In genomic region chr2:152763208-152763607, GRCh38 we compare ENCODE assay signal across 4 cellular contexts. TPM values are rescaled to one million over a fixed set of nuclear protein-coding genes. Genes with fewer than 3 reads are reported as not detected.
DNase-seq lines count a peak whose midpoint lies in the region; ATAC-seq and TF ChIP-seq lines count a peak whose summit lies in the region.
"Not testable (repeated sequence)": the region's sequence is repeated elsewhere in the genome, so short reads cannot be mapped to it uniquely, and the experiment has no call there.

No MANE protein-coding gene starts in this region.

- not testable (repeated sequence) for H3K27me3 ChIP-seq in IMR-90 (ENCODE audit: control insufficient read depth, insufficient read depth, low read length); mesendoderm (ENCODE audit: insufficient read depth, low read length, poor library complexity)

- ATAC-seq in IMR-90 (ENCODE audit: low read depth) = not testable (repeated sequence)
- ATAC-seq in Right ventricle myocardium inferior (peak; percentile 51), left ventricle myocardium superior (peak; percentile 57)

- H2BK5ac ChIP-seq in IMR-90 (ENCODE audit: low read depth, low read length, poor library complexity, severe bottlenecking) (peak overlapping the region; percentile 87), mesendoderm (ENCODE audit: low read length) (peak overlapping the region; percentile 26)

- not testable (repeated sequence) for H3K9me1 ChIP-seq in IMR-90 (ENCODE audit: insufficient read depth, low read length)

- H3K23ac ChIP-seq in IMR-90 (ENCODE audit: low read depth, low read length); mesendoderm (ENCODE audit: low read length): not testable (repeated sequence)

- not testable (repeated sequence) for H3K79me2 ChIP-seq in mesendoderm (ENCODE audit: control insufficient read depth, insufficient read depth, low read length)

- CTCF ChIA-PET in IMR-90 (lab: Yijun Ruan, JAX) = not testable (repeated sequence)

- peak overlapping the region; percentile 60; the same call in 1 of the 2 replicates for H3K14ac ChIP-seq in IMR-90 (replicated peaks; ENCODE audit: low read depth, low read length)

- not testable (repeated sequence) for BruUV-seq in IMR-90 (replicated peaks; lab: Mats Ljungman, UMichigan)

- not testable (repeated sequence) for TF ChIP-seq POLR2A in IMR-90 (IDR thresholded peaks at IDR 0.05; ENCODE audit: low read depth, low read length)

- H2BK20ac ChIP-seq in IMR-90 (ENCODE audit: low read depth, low read length) = peak overlapping the region; percentile 76

- TF ChIP-seq CTCF in IMR-90 (conservative IDR thresholded peaks at IDR 0.05; ENCODE audit: low read depth, low read length) = not testable (repeated sequence)

- H3K4ac ChIP-seq in IMR-90 (ENCODE audit: low read depth, low read length) (peak overlapping the region; percentile 79), mesendoderm (ENCODE audit: low read depth, low read length) (peak overlapping the region; percentile 62)

- not testable (repeated sequence) for H3K9me3 ChIP-seq in IMR-90 (ENCODE audit: control insufficient read depth, insufficient read depth, low read length)

- H3K56ac ChIP-seq in IMR-90 (ENCODE audit: extremely low read depth, insufficient read depth, low read length) = not testable (repeated sequence)
- peak overlapping the region; percentile 17 for H3K56ac ChIP-seq in mesendoderm (ENCODE audit: low read length)

- H2BK120ac ChIP-seq in IMR-90 (ENCODE audit: low read depth, low read length) = peak overlapping the region; percentile 76
- not testable (repeated sequence) for H2BK120ac ChIP-seq in mesendoderm (ENCODE audit: low read depth, low read length)

- H4K20me1 ChIP-seq in IMR-90 (ENCODE audit: insufficient read depth, low read length) = not testable (repeated sequence)

- not testable (repeated sequence) for DNase-seq in IMR-90; Right ventricle myocardium inferior (ENCODE audit: missing footprints); left ventricle myocardium superior; mesendoderm

- H4K8ac ChIP-seq in IMR-90 (ENCODE audit: low read depth in 2 of 2, low read length in 2 of 2) = peak overlapping the region; percentile 10 to 33; a peak in 1 of 4 replicates
- not testable (repeated sequence) for H4K8ac ChIP-seq in mesendoderm (ENCODE audit: low read depth, low read length)

- dilution Hi-C loops in IMR-90 (cut with HindIII; ENCODE audit: low sequenced_read_pairs, unreplicated experiment) = not testable (repeated sequence)

- H3K9ac ChIP-seq in IMR-90 (ENCODE audit: low read depth, low read length); mesendoderm (ENCODE audit: low read length): not testable (repeated sequence)

- H2AFZ ChIP-seq in IMR-90 (replicated peaks; ENCODE audit: low read length, poor library complexity) = not testable (repeated sequence)

- peak overlapping the region; percentile 76 for H3K18ac ChIP-seq in IMR-90 (ENCODE audit: low read depth, low read length)
- peak overlapping the region; percentile 31 for H3K18ac ChIP-seq in mesendoderm (ENCODE audit: low read length)

- not testable (repeated sequence) for H3K79me1 ChIP-seq in IMR-90 (ENCODE audit: low read depth in 1 of 2, low read length in 2 of 2); mesendoderm (ENCODE audit: low read length)

- peak overlapping the region; percentile 71; the same call in 1 of the 2 replicates for H4K91ac ChIP-seq in IMR-90 (ENCODE audit: insufficient read depth, low read depth, low read length)

- not testable (repeated sequence) for H3K36me3 ChIP-seq in IMR-90 (ENCODE audit: control insufficient read depth, insufficient read depth, low read length); mesendoderm (ENCODE audit: control insufficient read depth, insufficient read depth, low read length)

- H3K4me2 ChIP-seq in IMR-90 (ENCODE audit: low read depth, low read length); mesendoderm (ENCODE audit: low read length): not testable (repeated sequence)

- H3K4me1 ChIP-seq in IMR-90 (ENCODE audit: control insufficient read depth, insufficient read depth, low read length) = peaks cover 12% of the 10 kb centered on the region
- H3K4me1 ChIP-seq in mesendoderm (ENCODE audit: control insufficient read depth, low read depth, low read length) = not testable (repeated sequence)

- H3K27ac ChIP-seq in IMR-90 (ENCODE audit: insufficient read depth, low read length) = peak overlapping the region; percentile 52; the same call in 1 of the 2 replicates
- peak overlapping the region; percentile 4 for H3K27ac ChIP-seq in mesendoderm (ENCODE audit: low read depth, low read length)

- peak overlapping the region; percentile 70; the same call in 1 of the 2 replicates for H2AK5ac ChIP-seq in IMR-90 (ENCODE audit: low read depth, low read length)
- not testable (repeated sequence) for H2AK5ac ChIP-seq in mesendoderm (ENCODE audit: low read length)

- H2AK9ac ChIP-seq in IMR-90 (replicated peaks; ENCODE audit: low read depth, low read length, poor library complexity) = not testable (repeated sequence)

- WGBS in IMR-90 (ENCODE audit: extremely low coverage in 2 of 2, insufficient read length in 1 of 2), 2 experiments = 100% methylated on average over 1 of the region's 4 CpGs; no CpG with 5 or more reads in 1 of the 2 experiments
- WGBS in mesendoderm (ENCODE audit: extremely low coverage, insufficient coverage, low lambda C conversion rate) = no CpG with 5 or more reads among the region's 4 CpGs

- intact Hi-C loops in IMR-90 (cut with micrococcal nuclease) = loop anchor here (2.0 kb wide), 1 partner anchor 64 kb away; no protein-coding TSS in a partner anchor
- intact Hi-C loops in Right ventricle myocardium inferior (cut with DNase I); left ventricle myocardium superior (cut with micrococcal nuclease): not testable (repeated sequence)

- not testable (repeated sequence) for H3K4me3 ChIP-seq in IMR-90 (ENCODE audit: insufficient read depth, low read depth, low read length); mesendoderm (ENCODE audit: low read length)

- in situ Hi-C loops in IMR-90 (cut with MboI; ENCODE audit: low sequenced_read_pairs) = not testable (repeated sequence)

- H4K5ac ChIP-seq in IMR-90 (ENCODE audit: low read depth, low read length) = peak overlapping the region; percentile 39
- H4K5ac ChIP-seq in mesendoderm (ENCODE audit: low read length) = not testable (repeated sequence)

- POLR2A ChIA-PET in IMR-90 (lab: Charles Lee; ENCODE audit: unreplicated experiment) = not testable (repeated sequence)

- peak overlapping the region; percentile 54; the same call in 2 of the 3 replicates for H2BK15ac ChIP-seq in IMR-90 (ENCODE audit: low read depth, low read length)
- H2BK15ac ChIP-seq in mesendoderm (replicated peaks; ENCODE audit: low read depth) = not testable (repeated sequence)

- not testable (repeated sequence) for TF ChIP-seq RAD21 in IMR-90 (IDR thresholded peaks at IDR 0.05; ENCODE audit: low read length)

RNA-seq across cellular contexts. Expression of gene ARL6IP6, which starts 44.8 kb away (rescaled TPM):
- total RNA-seq in IMR-90 (2012; rRNA removed) (4.1 and 11.7 TPM in 2 replicates), Right ventricle myocardium inferior (5.7 TPM), left ventricle myocardium superior (7.6 TPM)
- polyA plus RNA-seq in IMR-90 (2012; rRNA removed) = 11.2 and 14.7 TPM in 2 replicates
- 7.7 and 9.5 TPM in 2 replicates for polyA plus RNA-seq in IMR-90 (2012; cell fraction: cytosol; rRNA removed)
- polyA plus RNA-seq in IMR-90 (2012; cell fraction: nucleus; rRNA removed; ENCODE audit: low replicate concordance) = 9.3 and 19.8 TPM in 2 replicates
- polyA plus RNA-seq in mesendoderm (2013, experiment 1 of 2) = 34.4 TPM
- 41.9 TPM for polyA plus RNA-seq in mesendoderm (2013, experiment 2 of 2)

RNA-seq across cellular contexts. Expression of gene PRPF40A, which starts 45.9 kb away (rescaled TPM):
- total RNA-seq in IMR-90 (2012; rRNA removed) = 150 and 168 TPM in 2 replicates
- polyA plus RNA-seq in IMR-90 (2012; rRNA removed) = 49.1 and 58.7 TPM in 2 replicates
- polyA plus RNA-seq in IMR-90 (2012; cell fraction: cytosol; rRNA removed) = 21.3 and 26.3 TPM in 2 replicates
- 46.3 and 80.3 TPM in 2 replicates for polyA plus RNA-seq in IMR-90 (2012; cell fraction: nucleus; rRNA removed; ENCODE audit: low replicate concordance)
- total RNA-seq in Right ventricle myocardium inferior = 36.0 TPM
- 33.2 TPM for total RNA-seq in left ventricle myocardium superior
- polyA plus RNA-seq in mesendoderm (2013, experiment 1 of 2) = 328 TPM
- 320 TPM for polyA plus RNA-seq in mesendoderm (2013, experiment 2 of 2)
